Comparison of ENCODE assay signal across 8 cellular contexts in the genomic region with DNA sequence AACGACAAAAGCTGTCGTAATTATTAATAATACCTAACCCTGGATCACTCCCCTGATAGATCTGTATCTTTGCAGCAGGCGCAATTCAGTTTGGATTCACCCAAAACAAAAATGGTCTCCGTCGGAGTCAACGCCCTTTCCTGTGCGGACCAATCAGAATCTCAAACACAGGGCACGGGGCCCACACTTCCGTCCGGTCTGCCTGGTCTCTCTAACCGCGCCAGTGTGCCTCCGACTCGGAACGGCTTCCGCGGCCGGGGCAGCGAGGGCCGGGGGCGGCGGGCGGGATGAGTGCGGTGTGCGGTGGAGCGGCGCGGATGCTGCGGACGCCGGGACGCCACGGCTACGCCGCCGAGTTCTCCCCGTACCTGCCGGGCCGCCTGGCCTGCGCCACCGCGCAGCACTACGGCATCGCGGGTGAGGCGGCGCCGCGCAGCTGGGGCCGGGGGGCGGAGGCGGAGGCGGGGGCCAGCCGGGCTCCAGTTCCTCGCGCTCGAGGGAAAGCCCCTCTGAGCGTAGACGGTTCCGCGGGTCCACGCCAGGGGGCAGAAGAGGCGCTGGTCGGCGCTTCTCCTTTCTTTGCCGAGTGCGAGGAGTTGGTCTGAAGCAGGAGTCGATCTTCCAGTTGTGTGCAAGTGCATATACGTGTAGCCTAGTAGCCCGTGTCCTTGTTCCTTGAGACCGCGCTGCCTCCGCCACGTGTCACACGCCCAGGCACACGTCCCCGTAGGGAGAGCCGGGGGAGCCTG. TPM values are rescaled to one million over a fixed set of nuclear protein-coding genes. Genes with fewer than 3 reads are reported as not detected.
A peak's percentile ranks its signal among the peaks of the same experiment; 100 is the strongest.
DNase-seq lines count a peak whose midpoint lies in the region; TF ChIP-seq lines count a peak whose summit lies in the region.

A gene with protein sequence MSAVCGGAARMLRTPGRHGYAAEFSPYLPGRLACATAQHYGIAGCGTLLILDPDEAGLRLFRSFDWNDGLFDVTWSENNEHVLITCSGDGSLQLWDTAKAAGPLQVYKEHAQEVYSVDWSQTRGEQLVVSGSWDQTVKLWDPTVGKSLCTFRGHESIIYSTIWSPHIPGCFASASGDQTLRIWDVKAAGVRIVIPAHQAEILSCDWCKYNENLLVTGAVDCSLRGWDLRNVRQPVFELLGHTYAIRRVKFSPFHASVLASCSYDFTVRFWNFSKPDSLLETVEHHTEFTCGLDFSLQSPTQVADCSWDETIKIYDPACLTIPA (plus strand): TSS at position 214 of the 749 bp plus-strand sequence. CDS start 74 bp downstream, at position 288.

- DNase-seq in GM03348 (ENCODE audit: low spot score) = peak; percentile 94
- peak; percentile 90 for DNase-seq in HCEC 1CT
- peak; percentile 91 for DNase-seq in MG63
- DNase-seq in SIG-M5 (lab: John Stamatoyannopoulos, UW) = peak; percentile 24
- DNase-seq in activated naive CD4-positive, alpha-beta T cell (lab: John Stamatoyannopoulos, UW) = peak; percentile 68 to 80 (median 74)
- DNase-seq in foreskin melanocyte = peak; percentile 85
- peak; percentile 93 for DNase-seq in neural progenitor cell (ENCODE audit: low spot score)

- peak; percentile 69 for TF ChIP-seq CTCF in neural progenitor cell (IDR thresholded peaks at IDR 0.05)

- H3K4me3 Mint-ChIP-seq in neural progenitor cell = peak within 1 kb of the TSS; percentile 87

- H3K9me3 Mint-ChIP-seq in neural progenitor cell = no peaks in the 10 kb centered on the region

- peak within 1 kb of the TSS; percentile 49 for H3K9ac ChIP-seq in neural progenitor cell
- H3K9ac ChIP-seq in stomach smooth muscle (ENCODE audit: low read length in 2 of 2) = peak within 1 kb of the TSS; percentile 84 to 90

- H3K27ac ChIP-seq in neural progenitor cell (peak within 1 kb of the TSS; percentile 54), stomach smooth muscle (ENCODE audit: low read length) (peak within 1 kb of the TSS; percentile 79)

- peaks cover 23% of the 10 kb centered on the region for H3K36me3 Mint-ChIP-seq in neural progenitor cell

- H3K27me3 ChIP-seq in MG63 = no peaks in the 10 kb centered on the region
- H3K27me3 ChIP-seq in neural progenitor cell = peaks cover 11% of the 10 kb centered on the region
- H3K27me3 ChIP-seq in stomach smooth muscle (ENCODE audit: control insufficient read depth in 1 of 2, insufficient read depth in 2 of 2, low read length in 2 of 2) = no peaks in the 10 kb centered on the region

- H3K27ac Mint-ChIP-seq in neural progenitor cell = peak within 1 kb of the TSS; percentile 81

- H4K20me1 ChIP-seq in neural progenitor cell (ENCODE audit: low read depth) = no peaks in the 10 kb centered on the region

- peak within 1 kb of the TSS; percentile 79 for H3K4me2 ChIP-seq in neural progenitor cell

- no peaks in the 10 kb centered on the region for H3F3A ChIP-seq in neural progenitor cell (ENCODE audit: low read depth)

- H3K4me3 ChIP-seq in MG63 = peak within 1 kb of the TSS; percentile 50
- peak within 1 kb of the TSS; percentile 74 for H3K4me3 ChIP-seq in neural progenitor cell
- peak within 1 kb of the TSS; percentile 88 to 97 for H3K4me3 ChIP-seq in stomach smooth muscle (ENCODE audit: low read length in 2 of 2)

- peaks cover 2% of the 10 kb centered on the region for H3K27me3 Mint-ChIP-seq in neural progenitor cell (ENCODE audit: insufficient read depth, low read depth)

- H2AFZ ChIP-seq in neural progenitor cell (replicated peaks) = peak within 1 kb of the TSS; percentile 91

- H3K9me3 ChIP-seq in MG63 = no peaks in the 10 kb centered on the region
- no peaks in the 10 kb centered on the region for H3K9me3 ChIP-seq in neural progenitor cell (ENCODE audit: low read depth)
- H3K9me3 ChIP-seq in stomach smooth muscle (ENCODE audit: control insufficient read depth in 2 of 2, low read length in 2 of 2) = no peaks in the 10 kb centered on the region

- no peaks in the 10 kb centered on the region for H3K4me1 ChIP-seq in neural progenitor cell
- H3K4me1 ChIP-seq in stomach smooth muscle (ENCODE audit: control insufficient read depth, insufficient read depth, low read length) = peaks cover 7% of the 10 kb centered on the region

- no peaks in the 10 kb centered on the region for H3K36me3 ChIP-seq in MG63
- H3K36me3 ChIP-seq in neural progenitor cell = no peaks in the 10 kb centered on the region
- H3K36me3 ChIP-seq in stomach smooth muscle (ENCODE audit: control insufficient read depth in 2 of 2, insufficient read depth in 2 of 2, low read length in 2 of 2) = peaks cover 0 to 5% of the 10 kb centered on the region in 2 donors

- peaks cover 6% of the 10 kb centered on the region for H3K79me2 ChIP-seq in neural progenitor cell (ENCODE audit: low read depth)

- H3K4me1 Mint-ChIP-seq in neural progenitor cell = peaks cover 9% of the 10 kb centered on the region

RNA-seq across cellular contexts. Expression of the gene that starts here (rescaled TPM):
- total RNA-seq in MG63 (2014; rRNA removed; shearing (Covaris generic); ENCODE audit: low replicate concordance) = 1.4 and 3.0 TPM in 2 replicates
- 16.7 and 16.9 TPM in 2 replicates for total RNA-seq in neural progenitor cell (ENCODE audit: low replicate concordance)

Comparison
In these comparisons a context has a peak if more than half of its experiments do, and no peak if none do; other contexts are left out.
1. Peak in every context shown above with its lines: DNase-seq, H3K4me3 ChIP-seq and H3K27ac ChIP-seq.
2. DNase-seq: peak in every context shown above with its lines; median percentile 94 in GM03348; 93 in neural progenitor cell; 91 in MG63; 90 in HCEC 1CT; 85 in foreskin melanocyte; 74 in activated naive CD4-positive, alpha-beta T cell; 24 in SIG-M5.